Comparison of ENCODE assay signal across 11 cellular contexts in genomic region chr2:174617713-174618112, GRCh38. TPM values are rescaled to one million over a fixed set of nuclear protein-coding genes. Genes with fewer than 3 reads are reported as not detected.
DNase-seq lines count a peak whose midpoint lies in the region; ATAC-seq, FAIRE-seq and TF ChIP-seq lines count a peak whose summit lies in the region.
"Had no signal": no experiment of that assay in that cellular context is flagged by ENCODE, and none has a peak within 500 bp of the region (broad histone marks: within the 10 kb centered on the region; RNA-seq: fewer than 3 reads in every experiment).

No MANE protein-coding gene starts in this region.

- POLR2A ChIA-PET in CD8-positive, alpha-beta memory T cell (lab: Charles Lee) = interaction anchor here (0.7 to 1.4 kb wide), 2 partner anchors 11 to 20 kb away, joined by 3 to 4 read pairs; partner anchors contain the start of gene WIPF1

- no peaks in the 10 kb centered on the region for H3K27me3 ChIP-seq in CD8-positive, alpha-beta memory T cell (ENCODE audit: insufficient read depth, low read length, poor library complexity, severe bottlenecking)
- H3K27me3 ChIP-seq in Loucy (ENCODE audit: insufficient read depth, low read length, poor library complexity, severe bottlenecking) (no peaks in the 10 kb centered on the region), small intestine (ENCODE audit: control insufficient read depth in 2 of 2, insufficient read depth in 2 of 2, low read length in 2 of 2) (no peaks in the 10 kb centered on the region)
- H3K27me3 ChIP-seq: dorsolateral prefrontal cortex had no signal

- H3K4me1 Mint-ChIP-seq in CD8-positive, alpha-beta memory T cell = peaks cover 72 to 93% (median 89%) of the 10 kb centered on the region in 3 donors
- H3K4me1 Mint-ChIP-seq in chondrocyte (ENCODE audit: low read depth) = peaks cover 46% of the 10 kb centered on the region

- peak overlapping the region in 6 of 7 donors; percentile 52 to 82 (median 68) for H3K4me3 Mint-ChIP-seq in CD8-positive, alpha-beta memory T cell
- H3K4me3 Mint-ChIP-seq in chondrocyte (ENCODE audit: unreplicated experiment) = no peak overlapping the region

- DNase-seq in CD8-positive, alpha-beta memory T cell = no peak
- DNase-seq in chondrocyte (ENCODE audit: low spot score) (no peak), small intestine (peak; percentile 23), DMS79 (lab: John Stamatoyannopoulos, UW) (no peak), DMS153 (lab: John Stamatoyannopoulos, UW) (no peak)
- DNase-seq: activated CD4-positive, alpha-beta T cell treated with anti-CD3 and anti-CD28 coated beads, Interleukin-2, amount 50 U/mL, for 4 hours; amniotic stem cell; dorsolateral prefrontal cortex; PC-9 had no signal

- H3K9me3 ChIP-seq in CD8-positive, alpha-beta memory T cell (ENCODE audit: low read length) = no peaks in the 10 kb centered on the region
- no peaks in the 10 kb centered on the region for H3K9me3 ChIP-seq in Loucy (ENCODE audit: insufficient read depth, low read depth, low read length)
- H3K9me3 ChIP-seq in small intestine (ENCODE audit: control insufficient read depth, low read depth) = no peaks in the 10 kb centered on the region

- peaks cover 63% of the 10 kb centered on the region for H3K79me2 ChIP-seq in Loucy (ENCODE audit: insufficient read depth, low read length)

- peak overlapping the region; percentile 72 to 94 (median 85) for H3K27ac Mint-ChIP-seq in CD8-positive, alpha-beta memory T cell
- H3K27ac Mint-ChIP-seq in chondrocyte (ENCODE audit: unreplicated experiment) = peak overlapping the region; percentile 49

- peaks cover 0 to 60% (median 10%) of the 10 kb centered on the region in 3 donors for H3K36me3 Mint-ChIP-seq in CD8-positive, alpha-beta memory T cell
- peaks cover 2% of the 10 kb centered on the region for H3K36me3 Mint-ChIP-seq in chondrocyte (ENCODE audit: low read depth)

- no peak for TF ChIP-seq CTCF in Loucy (conservative IDR thresholded peaks at IDR 0.05; ENCODE audit: low read length)
- TF ChIP-seq CTCF in chondrocyte (IDR thresholded peaks at IDR 0.05) = no peak

- peak overlapping the region; percentile 68 for H3K4me2 ChIP-seq in Loucy (ENCODE audit: low read depth, low read length, poor library complexity, severe bottlenecking)
- H3K4me2 ChIP-seq: PC-9 had no signal

- H3K36me3 ChIP-seq in CD8-positive, alpha-beta memory T cell (ENCODE audit: insufficient read depth, low read length) = peaks cover 6% of the 10 kb centered on the region
- no peaks in the 10 kb centered on the region for H3K36me3 ChIP-seq in Loucy (ENCODE audit: insufficient read depth, low read length)
- H3K36me3 ChIP-seq in small intestine (ENCODE audit: control insufficient read depth in 2 of 2, insufficient read depth in 2 of 2, low read length in 2 of 2) = no peaks in the 10 kb centered on the region

- FAIRE-seq in small intestine (lab: Jason Lieb, UNC) = no peak

- H3K27ac ChIP-seq in CD8-positive, alpha-beta memory T cell (ENCODE audit: low read depth, low read length) = no peak overlapping the region
- H3K27ac ChIP-seq in small intestine (ENCODE audit: low read depth in 1 of 2, low read length in 1 of 2) = no peak overlapping the region
- H3K27ac ChIP-seq: PC-9 had no signal

- H3K9me3 Mint-ChIP-seq in CD8-positive, alpha-beta memory T cell = no peaks in the 10 kb centered on the region
- H3K9me3 Mint-ChIP-seq in chondrocyte (ENCODE audit: low read depth) = no peaks in the 10 kb centered on the region

- H3K27me3 Mint-ChIP-seq in CD8-positive, alpha-beta memory T cell = peaks cover 0 to 1% of the 10 kb centered on the region in 2 donors
- H3K27me3 Mint-ChIP-seq in chondrocyte (ENCODE audit: low read depth) = no peaks in the 10 kb centered on the region

- H3K9ac ChIP-seq in Loucy (ENCODE audit: low read depth, low read length, poor library complexity, severe bottlenecking) = peak overlapping the region; percentile 19

- H2AFZ ChIP-seq in Loucy (ENCODE audit: low read length) = no peak overlapping the region
- H2AFZ ChIP-seq: PC-9 had no signal

- no peaks in the 10 kb centered on the region for H3K9me2 ChIP-seq in Loucy (replicated peaks; ENCODE audit: low read depth, low read length)

- no peak for ATAC-seq in GM18870 (IDR thresholded peaks at IDR 0.05; ENCODE audit: unreplicated experiment)

- peak overlapping the region; percentile 24 for H3K4me3 ChIP-seq in CD8-positive, alpha-beta memory T cell (ENCODE audit: low read length)
- H3K4me3 ChIP-seq in Loucy (ENCODE audit: low read length, poor library complexity, severe bottlenecking) = peak overlapping the region; percentile 28
- no peak overlapping the region for H3K4me3 ChIP-seq in small intestine (ENCODE audit: low read depth in 1 of 2, low read length in 2 of 2)
- H3K4me3 ChIP-seq: dorsolateral prefrontal cortex, PC-9 had no signal

- H3F3A ChIP-seq in Loucy (ENCODE audit: low read depth) = peaks cover 2% of the 10 kb centered on the region; the same call in 1 of the 2 replicates

- CTCF ChIA-PET in CD8-positive, alpha-beta memory T cell (lab: Charles Lee) = interaction anchor here (1.5 to 1.8 kb wide), 3 partner anchors 15 to 23 kb away, joined by 4 to 10 read pairs (median 5); partner anchors contain the start of gene WIPF1

- peaks cover 67% of the 10 kb centered on the region for H3K4me1 ChIP-seq in CD8-positive, alpha-beta memory T cell (ENCODE audit: insufficient read depth, low read length)
- peaks cover 37% of the 10 kb centered on the region for H3K4me1 ChIP-seq in Loucy (ENCODE audit: insufficient read depth, low read length, poor library complexity, severe bottlenecking)
- H3K4me1 ChIP-seq in small intestine (ENCODE audit: control insufficient read depth in 2 of 2, insufficient read depth in 1 of 2, low read depth in 1 of 2, low read length in 1 of 2) = peaks cover 5 to 7% of the 10 kb centered on the region in 2 donors

- WGBS in small intestine, 3 donors = 24 to 42% (median 24%) methylated on average over 3 of the region's 3 CpGs

- peaks cover 20% of the 10 kb centered on the region for H4K20me1 ChIP-seq in Loucy (ENCODE audit: insufficient read depth, low read length, poor library complexity, severe bottlenecking)

RNA-seq across cellular contexts. Expression of gene WIPF1, which starts 20.1 kb away (rescaled TPM):
- 100 to 1,000 TPM; 317 to 326 TPM for total RNA-seq in CD8-positive, alpha-beta memory T cell
- 200 TPM for polyA plus RNA-seq in CD8-positive, alpha-beta memory T cell
- 60.0 to 68.9 TPM (median 61.8 TPM) in 3 replicates for total RNA-seq in chondrocyte
- polyA plus RNA-seq in small intestine = 10 to 100 TPM in 2 of 3 donors, 1 to 10 TPM in 1; 3.1 to 15.4 (median 13.8) TPM

Comparison
In these comparisons a context has a peak if more than half of its experiments do, and no peak if none do; other contexts are left out.
1. H3K4me3 ChIP-seq: peak in CD8-positive, alpha-beta memory T cell (single experiment) and Loucy (single experiment); none in small intestine (0 of 2).